In genomic region chr4:152709675-152710438, GRCh38 we compare ENCODE assay signal across 10 cellular contexts. TPM values are rescaled to one million over a fixed set of nuclear protein-coding genes. Genes with fewer than 3 reads are reported as not detected.
DNase-seq lines count a peak whose midpoint lies in the region; ATAC-seq and TF ChIP-seq lines count a peak whose summit lies in the region.
"Had no signal": no experiment of that assay in that cellular context is flagged by ENCODE, and none has a peak within 500 bp of the region (broad histone marks: within the 10 kb centered on the region; RNA-seq: fewer than 3 reads in every experiment).

No MANE protein-coding gene starts in this region.

- peak overlapping the region; percentile 13 for H3K4me2 ChIP-seq in mammary epithelial cell (ENCODE audit: insufficient read depth, low read depth, low read length)

- no TSS peak for BruUV-seq in mammary epithelial cell (replicated peaks; lab: Mats Ljungman, UMichigan)

- dilution Hi-C loops in mammary epithelial cell (cut with HindIII; ENCODE audit: low sequenced_read_pairs) = no loop called here

- H3K9me3 ChIP-seq in mammary epithelial cell (replicated peaks; ENCODE audit: insufficient read depth, low read length) (peaks cover 10% of the 10 kb centered on the region), transverse colon (no peaks in the 10 kb centered on the region), heart right ventricle (peaks cover 0 to 5% (median 0%) of the 10 kb centered on the region in 11 donors)

- H4K20me1 ChIP-seq in mammary epithelial cell (ENCODE audit: insufficient read depth, low read length) = no peaks in the 10 kb centered on the region

- in situ Hi-C loops in mammary epithelial cell (cut with MboI; ENCODE audit: low sequenced_read_pairs in 2 of 2) = no loop called here
- in situ Hi-C loops in transverse colon (cut with MboI; ENCODE audit: low pct_ligation_motif_present in 1 of 4, low pct_unique_long_range_greater_than_20kb in 1 of 4, low sequenced_read_pairs in 3 of 4) = no loop called here

- no peak overlapping the region for H3K4me3 ChIP-seq in mammary epithelial cell (replicated peaks in 1 of 3; ENCODE audit: insufficient read depth in 1 of 3, low read depth in 2 of 3, low read length in 3 of 3)
- no peak overlapping the region for H3K4me3 ChIP-seq in transverse colon
- no peak overlapping the region for H3K4me3 ChIP-seq in heart right ventricle

- no peak for DNase-seq in activated naive CD4-positive, alpha-beta T cell treated with anti-CD3 and anti-CD28 coated beads, Interleukin-2, amount 50 U/mL, for 72 hours (ENCODE audit: low spot score in 2 of 2)
- no peak for DNase-seq in activated naive CD4-positive, alpha-beta T cell treated with Interleukin-2 at 50 U/mL for 16 hours
- DNase-seq in mammary epithelial cell (peak; percentile 96), transverse colon (no peak), heart right ventricle (no peak)
- DNase-seq in stimulated activated naive CD8-positive, alpha-beta T cell treated with anti-CD3 and anti-CD28 coated beads, Interleukin-15, amount 100 ng/mL, for 72 hours = peak in 1 of 2 donors; percentile 12
- DNase-seq: dermis blood vessel endothelial cell, SHP77 treated with DMSO at 0.1 percent for 48 hours had no signal

- no peak overlapping the region for H3K27ac Mint-ChIP-seq in activated naive CD4-positive, alpha-beta T cell treated with anti-CD3 and anti-CD28 coated beads, Interleukin-2, amount 50 U/mL, for 72 hours
- no peak overlapping the region for H3K27ac Mint-ChIP-seq in stimulated activated naive CD8-positive, alpha-beta T cell treated with anti-CD3 and anti-CD28 coated beads, Interleukin-15, amount 100 ng/mL, for 72 hours

- WGBS in mammary epithelial cell (ENCODE audit: low coverage, missing lambda C conversion rate) = 62% methylated on average over 6 of the region's 6 CpGs
- 49 to 62% methylated on average over 5 to 6 of the region's 6 CpGs for WGBS in transverse colon (ENCODE audit: low coverage in 1 of 2), 2 donors
- WGBS in heart right ventricle, 2 donors = 75 to 86% methylated on average over 6 of the region's 6 CpGs

- peak; percentile 53 to 56 for ATAC-seq in activated naive CD4-positive, alpha-beta T cell treated with anti-CD3 and anti-CD28 coated beads, Interleukin-2, amount 50 U/mL, for 72 hours
- ATAC-seq in HG03280 (IDR thresholded peaks at IDR 0.05; ENCODE audit: unreplicated experiment) (peak; percentile 63), heart right ventricle (no peak), HG03135 (IDR thresholded peaks at IDR 0.05; ENCODE audit: unreplicated experiment) (no peak)
- peak; percentile 79 for ATAC-seq in stimulated activated naive CD8-positive, alpha-beta T cell treated with anti-CD3 and anti-CD28 coated beads, Interleukin-15, amount 100 ng/mL, for 72 hours

- H3K27ac ChIP-seq in mammary epithelial cell (ENCODE audit: insufficient read depth, low read depth, low read length) = peak overlapping the region; percentile 69
- no peak overlapping the region for H3K27ac ChIP-seq in transverse colon
- no peak overlapping the region for H3K27ac ChIP-seq in heart right ventricle

- CTCF ChIA-PET in mammary epithelial cell (lab: Charles Lee; ENCODE audit: low non-redundant PET) = no interaction called here

- no peak overlapping the region for H3K4me3 Mint-ChIP-seq in stimulated activated naive CD8-positive, alpha-beta T cell treated with anti-CD3 and anti-CD28 coated beads, Interleukin-15, amount 100 ng/mL, for 72 hours

- no peak overlapping the region for H2AFZ ChIP-seq in mammary epithelial cell (ENCODE audit: low read depth, low read length)

- H3K27me3 Mint-ChIP-seq in stimulated activated naive CD8-positive, alpha-beta T cell treated with anti-CD3 and anti-CD28 coated beads, Interleukin-15, amount 100 ng/mL, for 72 hours = no peaks in the 10 kb centered on the region

- H3K36me3 ChIP-seq in mammary epithelial cell (ENCODE audit: insufficient read depth, low read length) (no peaks in the 10 kb centered on the region), transverse colon (no peaks in the 10 kb centered on the region), heart right ventricle (no peaks in the 10 kb centered on the region)

- TF ChIP-seq POLR2A in transverse colon (IDR thresholded peaks at IDR 0.05) = no peak

- H3K4me1 Mint-ChIP-seq in stimulated activated naive CD8-positive, alpha-beta T cell treated with anti-CD3 and anti-CD28 coated beads, Interleukin-15, amount 100 ng/mL, for 72 hours = no peaks in the 10 kb centered on the region

- peaks cover 5% of the 10 kb centered on the region for H3K4me1 ChIP-seq in mammary epithelial cell (ENCODE audit: insufficient read depth, low read length)
- no peaks in the 10 kb centered on the region for H3K4me1 ChIP-seq in transverse colon
- peaks cover 0 to 11% (median 0%) of the 10 kb centered on the region in 9 donors for H3K4me1 ChIP-seq in heart right ventricle

- peak overlapping the region; percentile 47 for H3K9ac ChIP-seq in mammary epithelial cell (ENCODE audit: insufficient read depth, low read length)

- H3K36me3 Mint-ChIP-seq in activated naive CD4-positive, alpha-beta T cell treated with anti-CD3 and anti-CD28 coated beads, Interleukin-2, amount 50 U/mL, for 72 hours = peaks cover 8 to 9% of the 10 kb centered on the region in 2 donors

- no peaks in the 10 kb centered on the region for H3K79me2 ChIP-seq in mammary epithelial cell (ENCODE audit: insufficient read depth, low read length)

- intact Hi-C loops in mammary epithelial cell (cut with micrococcal nuclease) (no loop called here), transverse colon (cut with DNase I; ENCODE audit: low total_unique reads) (no loop called here), heart right ventricle (cut with DNase I) (no loop called here)

- peaks cover 6 to 7% of the 10 kb centered on the region in 2 donors for H3K9me3 Mint-ChIP-seq in activated naive CD4-positive, alpha-beta T cell treated with anti-CD3 and anti-CD28 coated beads, Interleukin-2, amount 50 U/mL, for 72 hours
- H3K9me3 Mint-ChIP-seq in stimulated activated naive CD8-positive, alpha-beta T cell treated with anti-CD3 and anti-CD28 coated beads, Interleukin-15, amount 100 ng/mL, for 72 hours = peaks cover 14% of the 10 kb centered on the region in 2 donors

- H3K27me3 ChIP-seq in mammary epithelial cell (ENCODE audit: insufficient read depth, low read length) = no peaks in the 10 kb centered on the region
- no peaks in the 10 kb centered on the region for H3K27me3 ChIP-seq in transverse colon
- no peaks in the 10 kb centered on the region for H3K27me3 ChIP-seq in heart right ventricle

- no peak for TF ChIP-seq EP300 in transverse colon (IDR thresholded peaks at IDR 0.05; ENCODE audit: low read depth)

- TF ChIP-seq CTCF in mammary epithelial cell (conservative IDR thresholded peaks at IDR 0.05 in 1 of 2, IDR thresholded peaks at IDR 0.05 in 1 of 2; ENCODE audit: extremely low read depth in 1 of 2, insufficient read depth in 1 of 2, low read depth in 1 of 2, low read length in 2 of 2) (peak in 1 of 2 donors; percentile 3), transverse colon (IDR thresholded peaks at IDR 0.05) (no peak), heart right ventricle (IDR thresholded peaks at IDR 0.05) (no peak)

RNA-seq across cellular contexts. Expression of gene TMEM154, which starts 30.1 kb away (rescaled TPM):
- 10 to 100 TPM; 13.4 to 17.1 TPM for total RNA-seq in activated naive CD4-positive, alpha-beta T cell treated with anti-CD3 and anti-CD28 coated beads, Interleukin-2, amount 50 U/mL, for 72 hours
- total RNA-seq in mammary epithelial cell (100 to 1,000 TPM in 1 of 2 donors, 10 to 100 TPM in 1; 15.2 to 119 TPM), transverse colon (1 to 10 TPM; 1.8 to 5.4 (median 3.9) TPM), heart right ventricle (1 to 10 TPM; 1.1 to 5.4 (median 2.2) TPM)
- polyA plus RNA-seq in mammary epithelial cell (22.9 TPM), heart right ventricle (under 1 TPM; 0.25 to 0.44 TPM)
- polyA minus RNA-seq in mammary epithelial cell = 40.9 TPM

Comparison
In these comparisons a context has a peak if more than half of its experiments do, and no peak if none do; other contexts are left out.
1. ATAC-seq: peak in activated naive CD4-positive, alpha-beta T cell treated with anti-CD3 and anti-CD28 coated beads, Interleukin-2, amount 50 U/mL, for 72 hours (2 of 2), HG03280 (single experiment) and stimulated activated naive CD8-positive, alpha-beta T cell treated with anti-CD3 and anti-CD28 coated beads, Interleukin-15, amount 100 ng/mL, for 72 hours (single experiment); none in heart right ventricle (0 of 8) and HG03135 (single experiment).